Comparison of ENCODE assay signal across 22 cellular contexts in the genomic region with DNA sequence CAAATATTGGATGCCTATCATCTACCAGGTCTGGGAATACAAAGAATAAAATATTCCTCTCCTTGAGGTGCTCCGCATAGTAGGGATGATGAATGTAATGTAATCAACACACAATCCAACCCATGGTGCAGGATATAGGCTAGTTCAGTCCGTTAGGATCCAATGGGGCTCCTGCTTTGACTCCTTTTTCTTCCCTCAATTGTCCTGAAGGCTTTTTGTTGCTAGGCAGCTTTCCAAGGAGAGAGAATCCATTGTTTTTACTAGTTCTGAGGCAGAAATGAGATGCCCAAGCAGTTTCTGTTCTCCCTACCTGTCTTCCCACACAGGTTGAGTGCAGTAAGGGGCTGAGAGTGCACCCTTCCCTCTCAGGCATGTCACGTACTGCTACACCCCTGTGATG.
"Had no signal": no experiment of that assay in that cellular context is flagged by ENCODE, and none has a peak within 500 bp of the region (broad histone marks: within the 10 kb centered on the region; RNA-seq: fewer than 3 reads in every experiment).

No MANE protein-coding gene starts in this region.

- DNase-seq: dorsolateral prefrontal cortex; effector CD8-positive, alpha-beta T cell; gastrocnemius medialis; heart right ventricle; hypothalamus; islet precursor cell; mammary epithelial cell; naive thymus-derived CD8-positive, alpha-beta T cell; posterior cingulate gyrus; spleen; stimulated activated CD4-positive, alpha-beta T cell treated with anti-CD3 and anti-CD28 coated beads, Interleukin-15, amount 100 ng/mL, for 24 hours; stimulated activated CD4-positive, alpha-beta T cell treated with anti-CD3 and anti-CD28 coated beads, Interleukin-1b, Interleukin-23, amount 100 ng/mL, for 48 hours; stimulated activated CD4-positive, alpha-beta T cell treated with anti-CD3 and anti-CD28 coated beads, Interleukin-4, amount 100 ng/mL, for 24 hours; stimulated activated naive B cell treated with anti-CD40 and anti-IgM and Interleukin-4, amounts not matched to agents 10 μg/mL and 1 μg/mL and 100 μg/mL, for 72 hours; stomach; substantia nigra; transverse colon had no signal

- H3K27me3 Mint-ChIP-seq: naive thymus-derived CD8-positive, alpha-beta T cell; stimulated activated naive B cell treated with anti-CD40 and anti-IgM and Interleukin-4, amounts not matched to agents 10 μg/mL and 1 μg/mL and 100 μg/mL, for 72 hours had no signal

- ATAC-seq: gastrocnemius medialis; heart right ventricle; naive thymus-derived CD8-positive, alpha-beta T cell; sciatic nerve; stimulated activated naive B cell treated with anti-CD40 and anti-IgM and Interleukin-4, amounts not matched to agents 10 μg/mL and 1 μg/mL and 100 μg/mL, for 72 hours had no signal

- H3K27ac ChIP-seq: coronary artery, dorsolateral prefrontal cortex, epithelial cell of prostate, esophagus muscularis mucosa, gastrocnemius medialis, heart right ventricle, spleen, stomach, thoracic aorta, transverse colon had no signal

- H3K4me1 ChIP-seq: transverse colon had no signal

- H3K9me3 ChIP-seq: esophagus muscularis mucosa, gastrocnemius medialis, heart right ventricle, spleen, stomach, thoracic aorta, transverse colon had no signal

- H3K27me3 ChIP-seq: dorsolateral prefrontal cortex, esophagus muscularis mucosa, gastrocnemius medialis, heart right ventricle, spleen, stomach, transverse colon had no signal

- H3K4me3 ChIP-seq: coronary artery, dorsolateral prefrontal cortex, esophagus muscularis mucosa, gastrocnemius medialis, heart right ventricle, spleen, stomach, thoracic aorta, transverse colon had no signal

- H3K9me3 Mint-ChIP-seq: naive thymus-derived CD8-positive, alpha-beta T cell; stimulated activated naive B cell treated with anti-CD40 and anti-IgM and Interleukin-4, amounts not matched to agents 10 μg/mL and 1 μg/mL and 100 μg/mL, for 72 hours had no signal

- H3K27ac Mint-ChIP-seq: stimulated activated naive B cell treated with anti-CD40 and anti-IgM and Interleukin-4, amounts not matched to agents 10 μg/mL and 1 μg/mL and 100 μg/mL, for 72 hours had no signal

- H3K4me3 Mint-ChIP-seq: naive thymus-derived CD8-positive, alpha-beta T cell; stimulated activated naive B cell treated with anti-CD40 and anti-IgM and Interleukin-4, amounts not matched to agents 10 μg/mL and 1 μg/mL and 100 μg/mL, for 72 hours had no signal
